Comparison of ENCODE assay signal across 6 cellular contexts in the genomic region with DNA sequence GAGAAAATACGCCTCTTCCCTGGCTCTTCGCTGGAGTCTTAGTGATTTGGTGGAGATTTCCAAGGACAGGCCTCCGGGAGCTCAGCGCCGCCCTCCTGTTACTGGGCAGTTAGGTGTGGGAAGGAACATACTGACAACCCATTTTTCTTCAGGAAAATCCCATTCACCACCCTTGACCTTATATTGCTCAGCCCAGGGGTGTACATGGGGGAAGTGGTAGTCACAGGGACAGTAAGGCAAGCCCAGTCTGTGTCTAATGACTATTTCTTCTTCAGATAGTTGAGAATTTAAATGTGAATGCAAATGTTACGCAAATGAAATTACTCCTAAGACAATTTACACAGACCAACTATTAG.
"Had no signal": no experiment of that assay in that cellular context is flagged by ENCODE, and none has a peak within 500 bp of the region (broad histone marks: within the 10 kb centered on the region; RNA-seq: fewer than 3 reads in every experiment).

No MANE protein-coding gene starts in this region.

- FAIRE-seq: H54, HTR-8/SVneo had no signal

- H2AFZ ChIP-seq: GM23248 had no signal

- H3K4me3 ChIP-seq: GM23248 had no signal

- H3K9ac ChIP-seq: GM23248 had no signal

- DNase-seq: GM23248, GOT3, HCEC 1CT, IMR-90 had no signal

- H3K27ac ChIP-seq: GM23248 had no signal
